In the genomic region with DNA sequence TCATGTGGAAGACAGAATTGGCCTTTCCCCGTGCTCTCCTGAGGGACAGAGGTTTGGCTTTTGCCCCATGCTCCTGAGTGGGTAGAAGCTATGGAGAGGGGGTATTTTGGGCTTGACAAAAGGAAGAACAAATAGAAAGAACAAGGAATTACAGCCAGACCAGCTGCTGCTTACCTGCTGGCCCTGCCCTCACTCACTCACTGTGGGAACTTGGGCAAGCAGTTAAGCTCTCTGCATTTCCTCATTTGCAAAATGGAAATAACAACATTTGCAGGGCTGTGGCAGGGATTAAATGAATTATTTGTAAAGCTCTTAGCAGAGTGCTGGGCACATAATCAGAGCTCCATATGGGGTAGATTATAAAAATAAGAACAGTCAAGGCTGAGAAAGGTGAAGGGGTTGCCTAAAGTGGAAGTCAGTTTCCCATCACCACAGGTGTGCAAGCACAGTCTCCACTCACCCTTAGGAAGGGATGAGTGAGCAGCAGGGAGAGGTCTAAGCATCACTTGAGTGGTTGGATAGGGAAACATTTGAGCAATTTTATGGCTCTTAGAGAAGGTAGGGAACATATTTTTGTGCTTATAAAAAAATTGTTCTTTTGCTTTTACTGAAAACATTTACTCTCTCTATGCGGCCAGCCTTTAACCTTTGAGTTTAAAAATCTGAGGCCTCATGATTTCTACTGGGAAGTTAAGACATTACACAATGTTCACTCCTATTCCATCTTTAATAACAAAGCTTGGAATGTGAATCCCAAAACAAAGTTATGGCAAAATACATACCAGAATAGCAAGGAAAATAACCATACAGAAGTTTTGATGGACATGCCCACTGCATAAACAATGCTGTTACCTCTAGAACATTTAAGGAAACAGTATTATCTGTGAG, we compare ENCODE assay signal across 1 cellular context.
TF ChIP-seq lines count a peak whose summit lies in the region.

No MANE protein-coding gene starts in this region.

TF ChIP-seq in GM23338, 12 proteins besides CTCF, POLR2A, EP300 and RAD21 (continued from another document):
- TF ChIP-seq, protein P1, sequence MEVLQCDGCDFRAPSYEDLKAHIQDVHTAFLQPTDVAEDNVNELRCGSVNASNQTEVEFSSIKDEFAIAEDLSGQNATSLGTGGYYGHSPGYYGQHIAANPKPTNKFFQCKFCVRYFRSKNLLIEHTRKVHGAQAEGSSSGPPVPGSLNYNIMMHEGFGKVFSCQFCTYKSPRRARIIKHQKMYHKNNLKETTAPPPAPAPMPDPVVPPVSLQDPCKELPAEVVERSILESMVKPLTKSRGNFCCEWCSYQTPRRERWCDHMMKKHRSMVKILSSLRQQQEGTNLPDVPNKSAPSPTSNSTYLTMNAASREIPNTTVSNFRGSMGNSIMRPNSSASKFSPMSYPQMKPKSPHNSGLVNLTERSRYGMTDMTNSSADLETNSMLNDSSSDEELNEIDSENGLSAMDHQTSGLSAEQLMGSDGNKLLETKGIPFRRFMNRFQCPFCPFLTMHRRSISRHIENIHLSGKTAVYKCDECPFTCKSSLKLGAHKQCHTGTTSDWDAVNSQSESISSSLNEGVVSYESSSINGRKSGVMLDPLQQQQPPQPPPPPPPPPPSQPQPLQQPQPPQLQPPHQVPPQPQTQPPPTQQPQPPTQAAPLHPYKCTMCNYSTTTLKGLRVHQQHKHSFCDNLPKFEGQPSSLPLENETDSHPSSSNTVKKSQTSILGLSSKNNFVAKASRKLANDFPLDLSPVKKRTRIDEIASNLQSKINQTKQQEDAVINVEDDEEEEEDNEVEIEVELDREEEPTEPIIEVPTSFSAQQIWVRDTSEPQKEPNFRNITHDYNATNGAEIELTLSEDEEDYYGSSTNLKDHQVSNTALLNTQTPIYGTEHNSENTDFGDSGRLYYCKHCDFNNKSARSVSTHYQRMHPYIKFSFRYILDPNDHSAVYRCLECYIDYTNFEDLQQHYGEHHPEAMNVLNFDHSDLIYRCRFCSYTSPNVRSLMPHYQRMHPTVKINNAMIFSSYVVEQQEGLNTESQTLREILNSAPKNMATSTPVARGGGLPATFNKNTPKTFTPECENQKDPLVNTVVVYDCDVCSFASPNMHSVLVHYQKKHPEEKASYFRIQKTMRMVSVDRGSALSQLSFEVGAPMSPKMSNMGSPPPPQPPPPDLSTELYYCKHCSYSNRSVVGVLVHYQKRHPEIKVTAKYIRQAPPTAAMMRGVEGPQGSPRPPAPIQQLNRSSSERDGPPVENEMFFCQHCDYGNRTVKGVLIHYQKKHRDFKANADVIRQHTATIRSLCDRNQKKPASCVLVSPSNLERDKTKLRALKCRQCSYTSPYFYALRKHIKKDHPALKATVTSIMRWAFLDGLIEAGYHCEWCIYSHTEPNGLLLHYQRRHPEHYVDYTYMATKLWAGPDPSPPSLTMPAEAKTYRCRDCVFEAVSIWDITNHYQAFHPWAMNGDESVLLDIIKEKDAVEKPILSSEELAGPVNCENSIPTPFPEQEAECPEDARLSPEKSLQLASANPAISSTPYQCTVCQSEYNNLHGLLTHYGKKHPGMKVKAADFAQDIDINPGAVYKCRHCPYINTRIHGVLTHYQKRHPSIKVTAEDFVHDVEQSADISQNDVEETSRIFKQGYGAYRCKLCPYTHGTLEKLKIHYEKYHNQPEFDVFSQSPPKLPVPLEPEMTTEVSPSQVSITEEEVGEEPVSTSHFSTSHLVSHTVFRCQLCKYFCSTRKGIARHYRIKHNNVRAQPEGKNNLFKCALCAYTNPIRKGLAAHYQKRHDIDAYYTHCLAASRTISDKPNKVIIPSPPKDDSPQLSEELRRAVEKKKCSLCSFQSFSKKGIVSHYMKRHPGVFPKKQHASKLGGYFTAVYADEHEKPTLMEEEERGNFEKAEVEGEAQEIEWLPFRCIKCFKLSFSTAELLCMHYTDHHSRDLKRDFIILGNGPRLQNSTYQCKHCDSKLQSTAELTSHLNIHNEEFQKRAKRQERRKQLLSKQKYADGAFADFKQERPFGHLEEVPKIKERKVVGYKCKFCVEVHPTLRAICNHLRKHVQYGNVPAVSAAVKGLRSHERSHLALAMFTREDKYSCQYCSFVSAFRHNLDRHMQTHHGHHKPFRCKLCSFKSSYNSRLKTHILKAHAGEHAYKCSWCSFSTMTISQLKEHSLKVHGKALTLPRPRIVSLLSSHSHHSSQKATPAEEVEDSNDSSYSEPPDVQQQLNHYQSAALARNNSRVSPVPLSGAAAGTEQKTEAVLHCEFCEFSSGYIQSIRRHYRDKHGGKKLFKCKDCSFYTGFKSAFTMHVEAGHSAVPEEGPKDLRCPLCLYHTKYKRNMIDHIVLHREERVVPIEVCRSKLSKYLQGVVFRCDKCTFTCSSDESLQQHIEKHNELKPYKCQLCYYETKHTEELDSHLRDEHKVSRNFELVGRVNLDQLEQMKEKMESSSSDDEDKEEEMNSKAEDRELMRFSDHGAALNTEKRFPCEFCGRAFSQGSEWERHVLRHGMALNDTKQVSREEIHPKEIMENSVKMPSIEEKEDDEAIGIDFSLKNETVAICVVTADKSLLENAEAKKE (CRISPR knock-in tag; IDR thresholded peaks at IDR 0.05), result no peak
- no peak for TF ChIP-seq EZH2 (IDR thresholded peaks at IDR 0.05; ENCODE audit: low read depth, unreplicated experiment)
